Comparison of ENCODE assay signal across 20 cellular contexts in genomic region chr22:27019827-27020226, GRCh38.
DNase-seq lines count a peak whose midpoint lies in the region; ATAC-seq and TF ChIP-seq lines count a peak whose summit lies in the region.
"Had no signal": no experiment of that assay in that cellular context is flagged by ENCODE, and none has a peak within 500 bp of the region (broad histone marks: within the 10 kb centered on the region; RNA-seq: fewer than 3 reads in every experiment).

No MANE protein-coding gene starts in this region.

- no peak overlapping the region for H2BK5ac ChIP-seq in mesendoderm (ENCODE audit: low read length)

- TF ChIP-seq CTCF in epithelial cell of proximal tubule (conservative IDR thresholded peaks at IDR 0.05; ENCODE audit: low read depth, low read length) (no peak), gastrocnemius medialis (IDR thresholded peaks at IDR 0.05 in 4 of 5, conservative IDR thresholded peaks at IDR 0.05 in 1 of 5) (no peak)

- no peaks in the 10 kb centered on the region for H3K79me1 ChIP-seq in mesendoderm (ENCODE audit: low read length)

- no peak overlapping the region for H3K56ac ChIP-seq in mesendoderm (ENCODE audit: low read length)

- intact Hi-C loops in gastrocnemius medialis (cut with DNase I; ENCODE audit: low total_unique reads) = no loop called here

- H3K9ac ChIP-seq in mesendoderm (ENCODE audit: low read length) = no peak overlapping the region

- H4K5ac ChIP-seq in mesendoderm (ENCODE audit: low read length) = no peak overlapping the region

- H3K4me2 ChIP-seq in mesendoderm (ENCODE audit: low read length) = no peak overlapping the region

- H2BK15ac ChIP-seq in mesendoderm (replicated peaks; ENCODE audit: low read depth) = no peak overlapping the region

- TF ChIP-seq POLR2A in gastrocnemius medialis (IDR thresholded peaks at IDR 0.05) = no peak

- no CpG with 5 or more reads among the region's 4 CpGs for WGBS in mesendoderm (ENCODE audit: extremely low coverage, insufficient coverage, low lambda C conversion rate)

- H3K27ac ChIP-seq in mesendoderm (ENCODE audit: low read depth, low read length) (no peak overlapping the region), gastrocnemius medialis (no peak overlapping the region)
- H3K27ac ChIP-seq: SK-N-MC, spleen had no signal

- H3K4me3 ChIP-seq in epithelial cell of proximal tubule (ENCODE audit: low read depth, low read length) (no peak overlapping the region), mesendoderm (ENCODE audit: low read length) (no peak overlapping the region), gastrocnemius medialis (no peak overlapping the region)
- H3K4me3 ChIP-seq: HAP-1, SK-N-MC, spleen had no signal

- H2BK120ac ChIP-seq in mesendoderm (ENCODE audit: low read depth, low read length) = no peak overlapping the region

- H3K23ac ChIP-seq in mesendoderm (ENCODE audit: low read length) = no peak overlapping the region

- no peaks in the 10 kb centered on the region for H3K79me2 ChIP-seq in mesendoderm (ENCODE audit: control insufficient read depth, insufficient read depth, low read length)

- H3K9me3 ChIP-seq in gastrocnemius medialis = no peaks in the 10 kb centered on the region
- H3K9me3 ChIP-seq: BE2C, HAP-1 had no signal

- H3K27me3 ChIP-seq in mesendoderm (ENCODE audit: insufficient read depth, low read length, poor library complexity) (no peaks in the 10 kb centered on the region), gastrocnemius medialis (peaks cover 9 to 26% (median 19%) of the 10 kb centered on the region in 3 donors)
- H3K27me3 ChIP-seq: BE2C had no signal

- H2AK5ac ChIP-seq in mesendoderm (ENCODE audit: low read length) = no peak overlapping the region

- peak overlapping the region; percentile 32 for H3K18ac ChIP-seq in mesendoderm (ENCODE audit: low read length)

- H3K36me3 ChIP-seq in mesendoderm (ENCODE audit: control insufficient read depth, insufficient read depth, low read length) (no peaks in the 10 kb centered on the region), gastrocnemius medialis (no peaks in the 10 kb centered on the region)
- H3K36me3 ChIP-seq: BE2C, HAP-1, spleen had no signal

- H3K4me1 ChIP-seq in mesendoderm (ENCODE audit: control insufficient read depth, low read depth, low read length) (no peaks in the 10 kb centered on the region), gastrocnemius medialis (no peaks in the 10 kb centered on the region)
- H3K4me1 ChIP-seq: BE2C, HAP-1, spleen had no signal

- ATAC-seq in GM18873 (IDR thresholded peaks at IDR 0.05; ENCODE audit: low FRiP score, unreplicated experiment) (no peak), GM21528 (IDR thresholded peaks at IDR 0.05; ENCODE audit: low FRiP score, unreplicated experiment) (no peak), gastrocnemius medialis (no peak)
- ATAC-seq: activated naive CD8-positive, alpha-beta T cell treated with anti-CD3 and anti-CD28 coated beads, Interleukin-2, amount 50 U/mL, for 24 hours had no signal

- H4K8ac ChIP-seq in mesendoderm (ENCODE audit: low read depth, low read length) = no peak overlapping the region

- peak; percentile 13 for DNase-seq in A172 (ENCODE audit: low spot score)
- DNase-seq in M059J (ENCODE audit: low read depth) = peak; percentile 82
- peak; percentile 3 for DNase-seq in epithelial cell of proximal tubule (ENCODE audit: low read depth)
- DNase-seq in mesendoderm = peak; percentile 72
- no peak for DNase-seq in stimulated activated CD4-positive, alpha-beta T cell treated with anti-CD3 and anti-CD28 coated beads, Interleukin-2, amount 100 ng/mL, for 48 hours
- no peak for DNase-seq in gastrocnemius medialis
- DNase-seq: 8988T; activated effector memory CD4-positive, alpha-beta T cell treated with Interleukin-2 at 50 U/mL for 16 hours; activated naive CD8-positive, alpha-beta T cell treated with anti-CD3 and anti-CD28 coated beads, Interleukin-2, amount 50 U/mL, for 24 hours; BE2C; NCI-H2107; NCI-H510A; RPMI8226; spleen; stimulated activated CD4-positive, alpha-beta T cell treated with anti-CD3 and anti-CD28 coated beads, Interleukin-4, amount 100 ng/mL, for 24 hours; stimulated activated naive CD4-positive, alpha-beta T cell treated with Interleukin-2 at 50 U/mL for 16 hours had no signal

- in situ Hi-C loops in gastrocnemius medialis (cut with MboI; ENCODE audit: low sequenced_read_pairs in 4 of 4) = no loop called here

- no peak overlapping the region for H3K4ac ChIP-seq in mesendoderm (ENCODE audit: low read depth, low read length)

Comparison
In these comparisons a context has a peak if more than half of its experiments do, and no peak if none do; other contexts are left out.
1. DNase-seq: peak in A172 (single experiment), M059J (single experiment), epithelial cell of proximal tubule (single experiment) and mesendoderm (single experiment); none in stimulated activated CD4-positive, alpha-beta T cell treated with anti-CD3 and anti-CD28 coated beads, Interleukin-2, amount 100 ng/mL, for 48 hours (0 of 2) and gastrocnemius medialis (0 of 2).